Comparison of ENCODE assay signal across 8 cellular contexts in the genomic region with DNA sequence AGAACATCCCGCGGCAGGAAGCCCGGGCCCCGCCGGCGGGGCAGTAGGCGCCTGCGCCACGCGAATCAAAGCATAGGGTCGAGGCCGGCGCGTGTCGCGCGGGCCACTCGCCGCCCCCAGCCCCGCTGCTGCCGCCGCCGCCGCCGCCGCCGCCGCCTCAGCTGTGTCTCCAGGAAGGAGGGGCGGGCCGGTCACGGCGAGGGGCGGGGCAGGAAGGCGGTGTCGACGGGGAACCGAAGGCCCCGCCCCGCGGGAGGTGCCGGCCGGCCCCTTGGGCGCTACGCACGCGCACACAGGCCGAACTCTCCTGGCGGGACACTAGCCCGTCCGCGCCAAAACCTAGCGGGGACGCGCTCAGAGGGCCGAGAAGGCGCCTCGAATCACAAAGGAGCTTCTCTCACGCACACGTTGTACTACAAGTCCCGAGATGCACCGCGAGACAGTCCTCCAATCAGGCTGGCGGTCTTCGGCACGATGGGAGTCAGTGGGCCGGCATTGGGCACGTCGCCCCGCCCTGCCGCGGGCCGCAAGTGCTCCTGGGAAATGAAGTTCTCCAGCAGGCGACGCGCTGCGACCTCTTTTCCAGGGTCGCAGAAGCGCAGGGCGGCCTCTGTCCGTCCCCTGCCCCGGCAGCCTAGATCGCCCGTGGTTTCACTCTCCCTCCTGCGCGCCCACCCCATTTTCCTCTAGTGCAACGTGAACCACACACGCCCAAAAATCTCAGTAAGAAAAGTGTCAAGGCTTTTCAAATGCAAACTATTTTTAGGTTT. TPM values are rescaled to one million over a fixed set of nuclear protein-coding genes. Genes with fewer than 3 reads are reported as not detected.
DNase-seq lines count a peak whose midpoint lies in the region; ATAC-seq and TF ChIP-seq lines count a peak whose summit lies in the region.

A gene (minus strand): TSS at position 171 of the 770 bp plus-strand sequence. CDS start 164 bp downstream, at position 7.

- no TSS peak for BruUV-seq in PC-3 (replicated peaks; lab: Mats Ljungman, UMichigan)

- H3K36me3 ChIP-seq in PC-3 (ENCODE audit: low read depth, low read length), result no peaks in the 10 kb centered on the region
- H3K36me3 ChIP-seq in mucosa of descending colon (ENCODE audit: low read depth), result no peaks in the 10 kb centered on the region

- peak within 1 kb of the TSS; percentile 99 for H2AFZ ChIP-seq in PC-3 (ENCODE audit: low read length)

- ATAC-seq in GM21576 (IDR thresholded peaks at IDR 0.05; ENCODE audit: unreplicated experiment) (peak; percentile 95), PC-3 (peak; percentile 96), mucosa of descending colon (peak; percentile 95)

- H4K20me1 ChIP-seq in PC-3 (ENCODE audit: low read length), result no peaks in the 10 kb centered on the region

- H3K4me3 ChIP-seq in PC-3 (ENCODE audit: low read length), result peak within 1 kb of the TSS; percentile 88
- H3K4me3 ChIP-seq in mucosa of descending colon, result peak within 1 kb of the TSS; percentile 65

- no peak for TF ChIP-seq EP300 in Ishikawa (IDR thresholded peaks at IDR 0.05; ENCODE audit: borderline replicate concordance)

- no peaks in the 10 kb centered on the region for H3K9me2 ChIP-seq in PC-3 (replicated peaks; ENCODE audit: low read length)

- TF ChIP-seq RAD21 in Ishikawa (IDR thresholded peaks at IDR 0.05; ENCODE audit: low read depth), result no peak

- H3K4me1 ChIP-seq in PC-3 (ENCODE audit: insufficient read depth, low read length) (peaks cover 18% of the 10 kb centered on the region), mucosa of descending colon (ENCODE audit: low read depth) (peaks cover 19% of the 10 kb centered on the region)

- CTCF ChIA-PET in PC-3 (lab: Charles Lee), result interaction anchor here (0.6 kb wide), 2 partner anchors 44 to 660 kb away, joined by 3 to 6 read pairs; a partner anchor contains a TSS

- intact Hi-C loops in PC-3 (cut with micrococcal nuclease) (loop anchor here (2.0 kb wide), 1 partner anchor 14 kb away; no protein-coding TSS in a partner anchor), mucosa of descending colon (cut with DNase I, micrococcal nuclease) (no loop called here)

- TF ChIP-seq CTCF in PC-3 (conservative IDR thresholded peaks at IDR 0.05; ENCODE audit: low read depth, low read length) (no peak), mucosa of descending colon (IDR thresholded peaks at IDR 0.05) (no peak)

- peak within 1 kb of the TSS; percentile 90 for H3K4me2 ChIP-seq in PC-3 (ENCODE audit: low read length)

- DNase-seq in DMS 273 treated with DMSO at 0.1 percent for 48 hours (lab: John Stamatoyannopoulos, UW), result peak; percentile 97
- peak; percentile 97 for DNase-seq in PC-3
- peak; percentile 94 for DNase-seq in activated T-cell treated with anti-CD3 and anti-CD28 coated beads for 48 hours (ENCODE audit: low read depth)
- DNase-seq in epithelial cell of prostate (ENCODE audit: low read depth, low spot score), result peak; percentile 93
- peak; percentile 97 to 99 (median 98) for DNase-seq in mucosa of descending colon
- peak; percentile 94 for DNase-seq in stimulated activated CD8-positive, alpha-beta memory T cell treated with anti-CD3 and anti-CD28 coated beads, Interleukin-4, amount 100 ng/mL, for 24 hours (ENCODE audit: low read depth)

- H3K27ac ChIP-seq in PC-3 (ENCODE audit: low read length) (peak within 1 kb of the TSS; percentile 36; the same call in 1 of the 2 replicates), epithelial cell of prostate (peak within 1 kb of the TSS; percentile 74)

- POLR2A ChIA-PET in PC-3 (lab: Charles Lee; ENCODE audit: unreplicated experiment), result interaction anchor here (0.6 to 0.7 kb wide), 2 partner anchors 14 to 105 kb away, joined by 4 to 7 read pairs; no protein-coding TSS in a partner anchor

- H3K9me3 ChIP-seq in PC-3 (ENCODE audit: low read length), result no peaks in the 10 kb centered on the region
- H3K9me3 ChIP-seq in mucosa of descending colon, result no peaks in the 10 kb centered on the region

- peaks cover 28% of the 10 kb centered on the region; the same call in 1 of the 2 replicates for H3K79me2 ChIP-seq in PC-3 (ENCODE audit: low read length)

- peak within 1 kb of the TSS; percentile 51 for H3K9ac ChIP-seq in PC-3 (ENCODE audit: low read length)

- no peaks in the 10 kb centered on the region for H3F3A ChIP-seq in PC-3 (ENCODE audit: low read length, unreplicated experiment)

- H3K27me3 ChIP-seq in PC-3 (ENCODE audit: low read length), result no peaks in the 10 kb centered on the region

TF ChIP-seq in Ishikawa, 13 proteins besides CTCF, POLR2A, EP300 and RAD21:
- no peak for TF ChIP-seq TEAD4 (IDR thresholded peaks at IDR 0.05)
- TF ChIP-seq, protein P1, sequence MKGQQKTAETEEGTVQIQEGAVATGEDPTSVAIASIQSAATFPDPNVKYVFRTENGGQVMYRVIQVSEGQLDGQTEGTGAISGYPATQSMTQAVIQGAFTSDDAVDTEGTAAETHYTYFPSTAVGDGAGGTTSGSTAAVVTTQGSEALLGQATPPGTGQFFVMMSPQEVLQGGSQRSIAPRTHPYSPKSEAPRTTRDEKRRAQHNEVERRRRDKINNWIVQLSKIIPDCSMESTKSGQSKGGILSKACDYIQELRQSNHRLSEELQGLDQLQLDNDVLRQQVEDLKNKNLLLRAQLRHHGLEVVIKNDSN (IDR thresholded peaks at IDR 0.05), result peak; percentile 81
- no peak; the same call in 1 of the 2 replicates for TF ChIP-seq ZBTB7A (IDR thresholded peaks at IDR 0.05; ENCODE audit: low read depth)
- TF ChIP-seq YY1 (IDR thresholded peaks at IDR 0.05; ENCODE audit: low read depth), result peak; percentile 37; the same call in 1 of the 2 replicates
- 0 out of 2 replicates have a peak, but pooled peaks have one; percentile 31 for TF ChIP-seq CREB1 (IDR thresholded peaks at IDR 0.05; ENCODE audit: low read depth)
- TF ChIP-seq, protein P2, sequence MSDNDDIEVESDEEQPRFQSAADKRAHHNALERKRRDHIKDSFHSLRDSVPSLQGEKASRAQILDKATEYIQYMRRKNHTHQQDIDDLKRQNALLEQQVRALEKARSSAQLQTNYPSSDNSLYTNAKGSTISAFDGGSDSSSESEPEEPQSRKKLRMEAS (IDR thresholded peaks at IDR 0.05), result peak; percentile 68
- TF ChIP-seq TCF12 (IDR thresholded peaks at IDR 0.05; ENCODE audit: low read depth), result peak; percentile 40; the same call in 1 of the 2 replicates

RNA-seq across cellular contexts. Expression of the gene that starts here (rescaled TPM):
- total RNA-seq in PC-3 (2014; rRNA removed) (9.8 and 10.5 TPM in 2 replicates), mucosa of descending colon (10 to 100 TPM; 46.3 to 85.9 (median 66.9) TPM)

Comparison
In these comparisons a context has a peak if more than half of its experiments do, and no peak if none do; other contexts are left out.
1. Peak in every context shown above with its lines: DNase-seq, ATAC-seq, H3K4me3 ChIP-seq and H3K27ac ChIP-seq.